In the genomic region with DNA sequence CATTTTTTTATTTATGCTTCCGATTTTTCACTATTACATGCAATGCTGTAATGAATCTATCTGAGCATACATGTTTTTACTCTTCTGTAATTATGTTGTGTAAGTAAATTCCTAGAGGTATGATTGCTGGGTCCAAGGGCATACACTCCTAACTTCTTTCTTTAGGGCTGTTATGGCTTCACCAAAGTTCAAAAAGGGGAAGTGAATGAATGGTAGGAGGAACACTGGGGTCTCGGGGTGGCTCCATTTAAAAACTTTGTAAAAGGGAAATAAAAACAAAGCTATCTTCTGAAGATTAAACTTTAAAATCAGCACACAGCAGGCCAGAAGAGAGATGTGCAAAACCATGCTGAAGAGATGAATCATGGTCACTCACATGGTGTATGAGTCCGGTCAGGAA, we compare ENCODE assay signal across 17 cellular contexts.
DNase-seq lines count a peak whose midpoint lies in the region; ATAC-seq and TF ChIP-seq lines count a peak whose summit lies in the region.
"Had no signal": no experiment of that assay in that cellular context is flagged by ENCODE, and none has a peak within 500 bp of the region (broad histone marks: within the 10 kb centered on the region; RNA-seq: fewer than 3 reads in every experiment).

No MANE protein-coding gene starts in this region.

- no peak for TF ChIP-seq POLR2A in spleen (IDR thresholded peaks at IDR 0.05)

- DNase-seq in SKM-1 treated with dmso at 0.1 percent for 144 hours (lab: John Stamatoyannopoulos, UW; ENCODE audit: unreplicated experiment) (peak; percentile 18), SKM-1 (lab: John Stamatoyannopoulos, UW; ENCODE audit: unreplicated experiment) (no peak), MV-4-11 (lab: John Stamatoyannopoulos, UW) (peak; percentile 80), medulla oblongata (ENCODE audit: extremely low spot score) (peak; percentile 32), mesenteric fat pad (ENCODE audit: low spot score) (no peak), spleen (no peak), omental fat pad (ENCODE audit: low spot score) (no peak)
- DNase-seq: 8988T, DMS 273 treated with DMSO at 0.1 percent for 48 hours, KG1, NCI-H1417 treated with DMSO at 0.1 percent for 48 hours, NCI-H2029, NCI-H2171 treated with DMSO at 0.1 percent for 48 hours had no signal

- peak; percentile 21; the same call in 2 of the 3 replicates for ATAC-seq in SK-N-SH treated with all-trans-retinoic acid at 6 μM for 48 hours
- ATAC-seq in omental fat pad (ENCODE audit: low FRiP score), result no peak
- ATAC-seq: Right ventricle myocardium inferior had no signal

- peaks cover 0 to 43% (median 21%) of the 10 kb centered on the region in 7 donors for H3K27me3 ChIP-seq in spleen (replicated peaks in 1 of 7)

- no peak for TF ChIP-seq CTCF in spleen (IDR thresholded peaks at IDR 0.05 in 8 of 11, conservative IDR thresholded peaks at IDR 0.05 in 3 of 11)
- TF ChIP-seq CTCF in omental fat pad (IDR thresholded peaks at IDR 0.05), result no peak

- no peak overlapping the region for H3K27ac ChIP-seq in spleen
- H3K27ac ChIP-seq: BLaER1, HL-60 had no signal

- H3K9me3 ChIP-seq in spleen, result no peaks in the 10 kb centered on the region

- intact Hi-C loops in spleen (cut with DNase I; ENCODE audit: low total_unique reads), result no loop called here

- H3K36me3 ChIP-seq in spleen, result no peaks in the 10 kb centered on the region
- H3K36me3 ChIP-seq: BLaER1 had no signal

- H3K4me1 ChIP-seq in spleen, result peaks cover 0 to 15% (median 13%) of the 10 kb centered on the region in 6 donors

- 68 to 74% (median 69%) methylated on average over 3 of the region's 3 CpGs for WGBS in spleen, 5 donors

- H3K4me3 ChIP-seq in spleen, result no peak overlapping the region
- H3K4me3 ChIP-seq: BLaER1 had no signal

TF ChIP-seq in SK-N-SH treated with all-trans-retinoic acid at 6 μM for 48 hours, 23 proteins besides CTCF, POLR2A, EP300 and RAD21:
- TF ChIP-seq, protein P1, sequence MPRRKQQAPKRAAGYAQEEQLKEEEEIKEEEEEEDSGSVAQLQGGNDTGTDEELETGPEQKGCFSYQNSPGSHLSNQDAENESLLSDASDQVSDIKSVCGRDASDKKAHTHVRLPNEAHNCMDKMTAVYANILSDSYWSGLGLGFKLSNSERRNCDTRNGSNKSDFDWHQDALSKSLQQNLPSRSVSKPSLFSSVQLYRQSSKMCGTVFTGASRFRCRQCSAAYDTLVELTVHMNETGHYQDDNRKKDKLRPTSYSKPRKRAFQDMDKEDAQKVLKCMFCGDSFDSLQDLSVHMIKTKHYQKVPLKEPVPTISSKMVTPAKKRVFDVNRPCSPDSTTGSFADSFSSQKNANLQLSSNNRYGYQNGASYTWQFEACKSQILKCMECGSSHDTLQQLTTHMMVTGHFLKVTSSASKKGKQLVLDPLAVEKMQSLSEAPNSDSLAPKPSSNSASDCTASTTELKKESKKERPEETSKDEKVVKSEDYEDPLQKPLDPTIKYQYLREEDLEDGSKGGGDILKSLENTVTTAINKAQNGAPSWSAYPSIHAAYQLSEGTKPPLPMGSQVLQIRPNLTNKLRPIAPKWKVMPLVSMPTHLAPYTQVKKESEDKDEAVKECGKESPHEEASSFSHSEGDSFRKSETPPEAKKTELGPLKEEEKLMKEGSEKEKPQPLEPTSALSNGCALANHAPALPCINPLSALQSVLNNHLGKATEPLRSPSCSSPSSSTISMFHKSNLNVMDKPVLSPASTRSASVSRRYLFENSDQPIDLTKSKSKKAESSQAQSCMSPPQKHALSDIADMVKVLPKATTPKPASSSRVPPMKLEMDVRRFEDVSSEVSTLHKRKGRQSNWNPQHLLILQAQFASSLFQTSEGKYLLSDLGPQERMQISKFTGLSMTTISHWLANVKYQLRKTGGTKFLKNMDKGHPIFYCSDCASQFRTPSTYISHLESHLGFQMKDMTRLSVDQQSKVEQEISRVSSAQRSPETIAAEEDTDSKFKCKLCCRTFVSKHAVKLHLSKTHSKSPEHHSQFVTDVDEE (CRISPR knock-in tag; IDR thresholded peaks at IDR 0.05), result no peak
- TF ChIP-seq ZFP30 (CRISPR knock-in tag; IDR thresholded peaks at IDR 0.05) (no peak), TOX (CRISPR knock-in tag; IDR thresholded peaks at IDR 0.05; ENCODE audit: borderline replicate concordance) (no peak), ZNF565 (CRISPR knock-in tag; conservative IDR thresholded peaks at IDR 0.05; ENCODE audit: low read depth) (no peak), ZNF8 (CRISPR knock-in tag; IDR thresholded peaks at IDR 0.05) (no peak), GLIS3 (CRISPR knock-in tag; IDR thresholded peaks at IDR 0.05) (no peak), OSR1 (CRISPR knock-in tag; IDR thresholded peaks at IDR 0.05) (no peak), TCF4 (CRISPR knock-in tag; IDR thresholded peaks at IDR 0.05; ENCODE audit: borderline replicate concordance) (no peak), ESRRG (CRISPR knock-in tag; IDR thresholded peaks at IDR 0.05) (no peak)
- TF ChIP-seq, protein P2, sequence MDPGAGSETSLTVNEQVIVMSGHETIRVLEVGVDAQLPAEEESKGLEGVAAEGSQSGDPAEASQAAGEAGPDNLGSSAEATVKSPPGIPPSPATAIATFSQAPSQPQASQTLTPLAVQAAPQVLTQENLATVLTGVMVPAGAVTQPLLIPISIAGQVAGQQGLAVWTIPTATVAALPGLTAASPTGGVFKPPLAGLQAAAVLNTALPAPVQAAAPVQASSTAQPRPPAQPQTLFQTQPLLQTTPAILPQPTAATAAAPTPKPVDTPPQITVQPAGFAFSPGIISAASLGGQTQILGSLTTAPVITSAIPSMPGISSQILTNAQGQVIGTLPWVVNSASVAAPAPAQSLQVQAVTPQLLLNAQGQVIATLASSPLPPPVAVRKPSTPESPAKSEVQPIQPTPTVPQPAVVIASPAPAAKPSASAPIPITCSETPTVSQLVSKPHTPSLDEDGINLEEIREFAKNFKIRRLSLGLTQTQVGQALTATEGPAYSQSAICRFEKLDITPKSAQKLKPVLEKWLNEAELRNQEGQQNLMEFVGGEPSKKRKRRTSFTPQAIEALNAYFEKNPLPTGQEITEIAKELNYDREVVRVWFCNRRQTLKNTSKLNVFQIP (CRISPR knock-in tag; IDR thresholded peaks at IDR 0.05; ENCODE audit: borderline replicate concordance, low read depth), result no peak
- TF ChIP-seq, protein P3, sequence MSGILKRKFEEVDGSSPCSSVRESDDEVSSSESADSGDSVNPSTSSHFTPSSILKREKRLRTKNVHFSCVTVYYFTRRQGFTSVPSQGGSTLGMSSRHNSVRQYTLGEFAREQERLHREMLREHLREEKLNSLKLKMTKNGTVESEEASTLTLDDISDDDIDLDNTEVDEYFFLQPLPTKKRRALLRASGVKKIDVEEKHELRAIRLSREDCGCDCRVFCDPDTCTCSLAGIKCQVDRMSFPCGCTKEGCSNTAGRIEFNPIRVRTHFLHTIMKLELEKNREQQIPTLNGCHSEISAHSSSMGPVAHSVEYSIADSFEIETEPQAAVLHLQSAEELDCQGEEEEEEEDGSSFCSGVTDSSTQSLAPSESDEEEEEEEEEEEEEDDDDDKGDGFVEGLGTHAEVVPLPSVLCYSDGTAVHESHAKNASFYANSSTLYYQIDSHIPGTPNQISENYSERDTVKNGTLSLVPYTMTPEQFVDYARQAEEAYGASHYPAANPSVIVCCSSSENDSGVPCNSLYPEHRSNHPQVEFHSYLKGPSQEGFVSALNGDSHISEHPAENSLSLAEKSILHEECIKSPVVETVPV (CRISPR knock-in tag; IDR thresholded peaks at IDR 0.05), result no peak

Comparison
In these comparisons a context has a peak if more than half of its experiments do, and no peak if none do; other contexts are left out.
1. DNase-seq: peak in SKM-1 treated with dmso at 0.1 percent for 144 hours (single experiment), MV-4-11 (single experiment) and medulla oblongata (single experiment); none in SKM-1 (single experiment), mesenteric fat pad (single experiment), spleen (single experiment) and omental fat pad (single experiment).